ENCODE assay signal across 8 cellular contexts in genomic region chr6:89819336-89820130, GRCh38.
A peak's percentile ranks its signal among the peaks of the same experiment; 100 is the strongest.
DNase-seq lines count a peak whose midpoint lies in the region; ATAC-seq lines count a peak whose summit lies in the region.

A gene with protein sequence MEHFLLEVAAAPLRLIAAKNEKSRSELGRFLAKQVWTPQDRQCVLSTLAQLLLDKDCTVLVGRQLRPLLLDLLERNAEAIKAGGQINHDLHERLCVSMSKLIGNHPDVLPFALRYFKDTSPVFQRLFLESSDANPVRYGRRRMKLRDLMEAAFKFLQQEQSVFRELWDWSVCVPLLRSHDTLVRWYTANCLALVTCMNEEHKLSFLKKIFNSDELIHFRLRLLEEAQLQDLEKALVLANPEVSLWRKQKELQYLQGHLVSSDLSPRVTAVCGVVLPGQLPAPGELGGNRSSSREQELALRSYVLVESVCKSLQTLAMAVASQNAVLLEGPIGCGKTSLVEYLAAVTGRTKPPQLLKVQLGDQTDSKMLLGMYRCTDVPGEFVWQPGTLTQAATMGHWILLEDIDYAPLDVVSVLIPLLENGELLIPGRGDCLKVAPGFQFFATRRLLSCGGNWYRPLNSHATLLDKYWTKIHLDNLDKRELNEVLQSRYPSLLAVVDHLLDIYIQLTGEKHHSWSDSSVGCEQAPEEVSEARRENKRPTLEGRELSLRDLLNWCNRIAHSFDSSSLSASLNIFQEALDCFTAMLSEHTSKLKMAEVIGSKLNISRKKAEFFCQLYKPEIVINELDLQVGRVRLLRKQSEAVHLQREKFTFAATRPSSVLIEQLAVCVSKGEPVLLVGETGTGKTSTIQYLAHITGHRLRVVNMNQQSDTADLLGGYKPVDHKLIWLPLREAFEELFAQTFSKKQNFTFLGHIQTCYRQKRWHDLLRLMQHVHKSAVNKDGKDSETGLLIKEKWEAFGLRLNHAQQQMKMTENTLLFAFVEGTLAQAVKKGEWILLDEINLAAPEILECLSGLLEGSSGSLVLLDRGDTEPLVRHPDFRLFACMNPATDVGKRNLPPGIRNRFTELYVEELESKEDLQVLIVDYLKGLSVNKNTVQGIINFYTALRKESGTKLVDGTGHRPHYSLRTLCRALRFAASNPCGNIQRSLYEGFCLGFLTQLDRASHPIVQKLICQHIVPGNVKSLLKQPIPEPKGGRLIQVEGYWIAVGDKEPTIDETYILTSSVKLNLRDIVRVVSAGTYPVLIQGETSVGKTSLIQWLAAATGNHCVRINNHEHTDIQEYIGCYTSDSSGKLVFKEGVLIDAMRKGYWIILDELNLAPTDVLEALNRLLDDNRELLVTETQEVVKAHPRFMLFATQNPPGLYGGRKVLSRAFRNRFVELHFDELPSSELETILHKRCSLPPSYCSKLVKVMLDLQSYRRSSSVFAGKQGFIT (N-terminal part only) (minus strand): TSS chr6:89819794. CDS start chr6:89819607, 187 bp downstream.

- DNase-seq in C1 segment of cervical spinal cord (lab: John Stamatoyannopoulos, UW) (peak; percentile 26 to 92 (median 81)), NCI-H748 (lab: John Stamatoyannopoulos, UW; ENCODE audit: unreplicated experiment) (peak; percentile 98), dedifferentiated amniotic fluid mesenchymal stem cell (ENCODE audit: extremely low spot score) (peak; percentile 95), left kidney (ENCODE audit: low read depth, low spot score) (peak; percentile 99)
- peak; percentile 83 for DNase-seq in activated CD4-positive, alpha-beta T cell treated with anti-CD3 and anti-CD28 coated beads, Interleukin-2, amount 50 U/mL, for 1 hour
- peak; percentile 89 to 90 for DNase-seq in stimulated activated CD4-positive, alpha-beta T cell treated with anti-CD3 and anti-CD28 coated beads, Interleukin-2, amount 100 ng/mL, for 24 hours

- ATAC-seq in GM19351 (IDR thresholded peaks at IDR 0.05; ENCODE audit: unreplicated experiment) = peak; percentile 92
- peak; percentile 95 for ATAC-seq in HG03521 (IDR thresholded peaks at IDR 0.05; ENCODE audit: unreplicated experiment)

Comparison
In these comparisons a context has a peak if more than half of its experiments do, and no peak if none do; other contexts are left out.
1. Peak in every context shown above with its lines: DNase-seq and ATAC-seq.